In the genomic region with DNA sequence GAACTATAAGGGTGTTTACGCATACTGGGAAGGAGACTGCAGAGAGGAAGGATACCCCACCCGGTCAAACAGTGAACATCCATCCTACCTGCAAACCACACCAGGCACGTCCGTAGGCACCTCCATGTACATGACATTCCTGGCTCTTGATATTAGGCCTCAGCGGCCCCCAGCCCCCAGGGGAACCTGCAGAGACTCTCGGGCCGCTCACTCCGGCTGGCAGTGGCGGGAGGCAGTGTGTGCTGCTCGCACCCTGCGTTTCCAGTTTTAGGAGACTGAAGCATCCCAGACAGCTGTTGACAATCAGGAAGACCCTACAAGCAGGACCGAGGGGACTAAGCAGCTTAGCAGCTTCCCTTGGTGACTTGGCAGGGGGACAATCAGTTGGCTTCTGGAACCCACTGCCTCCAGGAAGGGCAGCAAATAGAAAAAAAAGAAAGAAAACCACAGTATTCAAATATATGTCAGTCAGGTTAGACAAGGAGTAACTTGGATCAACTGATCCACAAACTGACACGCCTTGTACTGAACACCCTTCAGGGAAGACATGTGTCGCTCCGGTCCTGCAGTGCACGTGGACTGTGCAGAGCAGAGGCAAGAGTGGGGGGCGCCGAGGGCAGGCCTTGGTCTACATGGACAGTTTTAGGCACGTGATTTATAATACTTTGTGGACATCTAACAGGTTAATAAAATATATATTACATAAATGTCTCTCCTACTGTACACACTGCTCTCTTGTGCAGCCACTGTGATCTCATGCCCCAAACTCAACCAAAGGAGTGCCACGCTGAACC, we compare ENCODE assay signal across 2 cellular contexts.
TF ChIP-seq lines count a peak whose summit lies in the region.

No MANE protein-coding gene starts in this region.

TF ChIP-seq in HCT116, 20 proteins besides CTCF, POLR2A, EP300 and RAD21:
- TF ChIP-seq SP1 (IDR thresholded peaks at IDR 0.05; ENCODE audit: low read depth) (no peak), ZFX (IDR thresholded peaks at IDR 0.05) (no peak), POLR2AphosphoS5 (IDR thresholded peaks at IDR 0.05; ENCODE audit: low read depth, low read length) (no peak), EZH2phosphoT487 (IDR thresholded peaks at IDR 0.05; ENCODE audit: borderline replicate concordance) (no peak), FOSL1 (IDR thresholded peaks at IDR 0.05; ENCODE audit: low read depth) (no peak), YY1 (IDR thresholded peaks at IDR 0.05; ENCODE audit: extremely low read depth, insufficient replicate concordance, low read depth, low read length) (no peak), TCF7L2 (IDR thresholded peaks at IDR 0.05; ENCODE audit: borderline replicate concordance, extremely low read depth, insufficient read depth, insufficient read length) (no peak), SIN3A (IDR thresholded peaks at IDR 0.05; ENCODE audit: low read depth) (no peak), CBX3 (IDR thresholded peaks at IDR 0.05; ENCODE audit: low read depth) (no peak), EGR1 (IDR thresholded peaks at IDR 0.05; ENCODE audit: low read depth) (no peak), CEBPB (IDR thresholded peaks at IDR 0.05; ENCODE audit: low read depth) (no peak), SRF (IDR thresholded peaks at IDR 0.05; ENCODE audit: low read depth) (no peak), ELF1 (IDR thresholded peaks at IDR 0.05; ENCODE audit: borderline replicate concordance, low read depth) (no peak), EZH2 (IDR thresholded peaks at IDR 0.05) (no peak), JUND (IDR thresholded peaks at IDR 0.05) (no peak), ZNF274 (IDR thresholded peaks at IDR 0.05; ENCODE audit: low read depth, low read length) (no peak)
- TF ChIP-seq, protein P1, sequence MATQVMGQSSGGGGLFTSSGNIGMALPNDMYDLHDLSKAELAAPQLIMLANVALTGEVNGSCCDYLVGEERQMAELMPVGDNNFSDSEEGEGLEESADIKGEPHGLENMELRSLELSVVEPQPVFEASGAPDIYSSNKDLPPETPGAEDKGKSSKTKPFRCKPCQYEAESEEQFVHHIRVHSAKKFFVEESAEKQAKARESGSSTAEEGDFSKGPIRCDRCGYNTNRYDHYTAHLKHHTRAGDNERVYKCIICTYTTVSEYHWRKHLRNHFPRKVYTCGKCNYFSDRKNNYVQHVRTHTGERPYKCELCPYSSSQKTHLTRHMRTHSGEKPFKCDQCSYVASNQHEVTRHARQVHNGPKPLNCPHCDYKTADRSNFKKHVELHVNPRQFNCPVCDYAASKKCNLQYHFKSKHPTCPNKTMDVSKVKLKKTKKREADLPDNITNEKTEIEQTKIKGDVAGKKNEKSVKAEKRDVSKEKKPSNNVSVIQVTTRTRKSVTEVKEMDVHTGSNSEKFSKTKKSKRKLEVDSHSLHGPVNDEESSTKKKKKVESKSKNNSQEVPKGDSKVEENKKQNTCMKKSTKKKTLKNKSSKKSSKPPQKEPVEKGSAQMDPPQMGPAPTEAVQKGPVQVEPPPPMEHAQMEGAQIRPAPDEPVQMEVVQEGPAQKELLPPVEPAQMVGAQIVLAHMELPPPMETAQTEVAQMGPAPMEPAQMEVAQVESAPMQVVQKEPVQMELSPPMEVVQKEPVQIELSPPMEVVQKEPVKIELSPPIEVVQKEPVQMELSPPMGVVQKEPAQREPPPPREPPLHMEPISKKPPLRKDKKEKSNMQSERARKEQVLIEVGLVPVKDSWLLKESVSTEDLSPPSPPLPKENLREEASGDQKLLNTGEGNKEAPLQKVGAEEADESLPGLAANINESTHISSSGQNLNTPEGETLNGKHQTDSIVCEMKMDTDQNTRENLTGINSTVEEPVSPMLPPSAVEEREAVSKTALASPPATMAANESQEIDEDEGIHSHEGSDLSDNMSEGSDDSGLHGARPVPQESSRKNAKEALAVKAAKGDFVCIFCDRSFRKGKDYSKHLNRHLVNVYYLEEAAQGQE (IDR thresholded peaks at IDR 0.05; ENCODE audit: low read depth): no peak
- TF ChIP-seq, protein P2, sequence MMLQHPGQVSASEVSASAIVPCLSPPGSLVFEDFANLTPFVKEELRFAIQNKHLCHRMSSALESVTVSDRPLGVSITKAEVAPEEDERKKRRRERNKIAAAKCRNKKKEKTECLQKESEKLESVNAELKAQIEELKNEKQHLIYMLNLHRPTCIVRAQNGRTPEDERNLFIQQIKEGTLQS (IDR thresholded peaks at IDR 0.05): no peak
- TF ChIP-seq, protein P3, sequence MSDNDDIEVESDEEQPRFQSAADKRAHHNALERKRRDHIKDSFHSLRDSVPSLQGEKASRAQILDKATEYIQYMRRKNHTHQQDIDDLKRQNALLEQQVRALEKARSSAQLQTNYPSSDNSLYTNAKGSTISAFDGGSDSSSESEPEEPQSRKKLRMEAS (IDR thresholded peaks at IDR 0.05): no peak
- TF ChIP-seq, protein P4, sequence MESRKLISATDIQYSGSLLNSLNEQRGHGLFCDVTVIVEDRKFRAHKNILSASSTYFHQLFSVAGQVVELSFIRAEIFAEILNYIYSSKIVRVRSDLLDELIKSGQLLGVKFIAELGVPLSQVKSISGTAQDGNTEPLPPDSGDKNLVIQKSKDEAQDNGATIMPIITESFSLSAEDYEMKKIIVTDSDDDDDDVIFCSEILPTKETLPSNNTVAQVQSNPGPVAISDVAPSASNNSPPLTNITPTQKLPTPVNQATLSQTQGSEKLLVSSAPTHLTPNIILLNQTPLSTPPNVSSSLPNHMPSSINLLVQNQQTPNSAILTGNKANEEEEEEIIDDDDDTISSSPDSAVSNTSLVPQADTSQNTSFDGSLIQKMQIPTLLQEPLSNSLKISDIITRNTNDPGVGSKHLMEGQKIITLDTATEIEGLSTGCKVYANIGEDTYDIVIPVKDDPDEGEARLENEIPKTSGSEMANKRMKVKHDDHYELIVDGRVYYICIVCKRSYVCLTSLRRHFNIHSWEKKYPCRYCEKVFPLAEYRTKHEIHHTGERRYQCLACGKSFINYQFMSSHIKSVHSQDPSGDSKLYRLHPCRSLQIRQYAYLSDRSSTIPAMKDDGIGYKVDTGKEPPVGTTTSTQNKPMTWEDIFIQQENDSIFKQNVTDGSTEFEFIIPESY (IDR thresholded peaks at IDR 0.05; ENCODE audit: extremely low read depth, insufficient replicate concordance, low read length): no peak

TF ChIP-seq in GM12878, 131 proteins besides CTCF, POLR2A, EP300 and RAD21:
- TF ChIP-seq MEF2A (IDR thresholded peaks at IDR 0.05; ENCODE audit: insufficient read depth, low read depth, low read length) (no peak), BHLHE40 (IDR thresholded peaks at IDR 0.05; ENCODE audit: borderline replicate concordance in 1 of 2, low read depth in 2 of 2, low read length in 1 of 2) (no peak), BMI1 (IDR thresholded peaks at IDR 0.05; ENCODE audit: borderline replicate concordance) (no peak), SMC3 (IDR thresholded peaks at IDR 0.05; ENCODE audit: borderline replicate concordance, low read length) (no peak), EGR1 (IDR thresholded peaks at IDR 0.05; ENCODE audit: borderline replicate concordance in 1 of 2, low read depth in 2 of 2, low read length in 2 of 2) (no peak), NFIC (IDR thresholded peaks at IDR 0.05; ENCODE audit: low read depth, low read length) (no peak), MXI1 (IDR thresholded peaks at IDR 0.05; ENCODE audit: low read depth, low read length) (no peak), HDGF (IDR thresholded peaks at IDR 0.05) (no peak), ZZZ3 (IDR thresholded peaks at IDR 0.05; ENCODE audit: control insufficient read depth, insufficient read length, low read depth) (no peak), FOS (IDR thresholded peaks at IDR 0.05; ENCODE audit: borderline replicate concordance, extremely low read depth, insufficient read length) (no peak), RUNX3 (IDR thresholded peaks at IDR 0.05; ENCODE audit: low read length) (no peak), RB1 (IDR thresholded peaks at IDR 0.05; ENCODE audit: borderline replicate concordance) (no peak), NRF1 (conservative IDR thresholded peaks at IDR 0.05; ENCODE audit: low read depth, low read length) (no peak), ZNF384 (IDR thresholded peaks at IDR 0.05; ENCODE audit: borderline replicate concordance, low read depth, low read length) (no peak)
- TF ChIP-seq, protein P5, sequence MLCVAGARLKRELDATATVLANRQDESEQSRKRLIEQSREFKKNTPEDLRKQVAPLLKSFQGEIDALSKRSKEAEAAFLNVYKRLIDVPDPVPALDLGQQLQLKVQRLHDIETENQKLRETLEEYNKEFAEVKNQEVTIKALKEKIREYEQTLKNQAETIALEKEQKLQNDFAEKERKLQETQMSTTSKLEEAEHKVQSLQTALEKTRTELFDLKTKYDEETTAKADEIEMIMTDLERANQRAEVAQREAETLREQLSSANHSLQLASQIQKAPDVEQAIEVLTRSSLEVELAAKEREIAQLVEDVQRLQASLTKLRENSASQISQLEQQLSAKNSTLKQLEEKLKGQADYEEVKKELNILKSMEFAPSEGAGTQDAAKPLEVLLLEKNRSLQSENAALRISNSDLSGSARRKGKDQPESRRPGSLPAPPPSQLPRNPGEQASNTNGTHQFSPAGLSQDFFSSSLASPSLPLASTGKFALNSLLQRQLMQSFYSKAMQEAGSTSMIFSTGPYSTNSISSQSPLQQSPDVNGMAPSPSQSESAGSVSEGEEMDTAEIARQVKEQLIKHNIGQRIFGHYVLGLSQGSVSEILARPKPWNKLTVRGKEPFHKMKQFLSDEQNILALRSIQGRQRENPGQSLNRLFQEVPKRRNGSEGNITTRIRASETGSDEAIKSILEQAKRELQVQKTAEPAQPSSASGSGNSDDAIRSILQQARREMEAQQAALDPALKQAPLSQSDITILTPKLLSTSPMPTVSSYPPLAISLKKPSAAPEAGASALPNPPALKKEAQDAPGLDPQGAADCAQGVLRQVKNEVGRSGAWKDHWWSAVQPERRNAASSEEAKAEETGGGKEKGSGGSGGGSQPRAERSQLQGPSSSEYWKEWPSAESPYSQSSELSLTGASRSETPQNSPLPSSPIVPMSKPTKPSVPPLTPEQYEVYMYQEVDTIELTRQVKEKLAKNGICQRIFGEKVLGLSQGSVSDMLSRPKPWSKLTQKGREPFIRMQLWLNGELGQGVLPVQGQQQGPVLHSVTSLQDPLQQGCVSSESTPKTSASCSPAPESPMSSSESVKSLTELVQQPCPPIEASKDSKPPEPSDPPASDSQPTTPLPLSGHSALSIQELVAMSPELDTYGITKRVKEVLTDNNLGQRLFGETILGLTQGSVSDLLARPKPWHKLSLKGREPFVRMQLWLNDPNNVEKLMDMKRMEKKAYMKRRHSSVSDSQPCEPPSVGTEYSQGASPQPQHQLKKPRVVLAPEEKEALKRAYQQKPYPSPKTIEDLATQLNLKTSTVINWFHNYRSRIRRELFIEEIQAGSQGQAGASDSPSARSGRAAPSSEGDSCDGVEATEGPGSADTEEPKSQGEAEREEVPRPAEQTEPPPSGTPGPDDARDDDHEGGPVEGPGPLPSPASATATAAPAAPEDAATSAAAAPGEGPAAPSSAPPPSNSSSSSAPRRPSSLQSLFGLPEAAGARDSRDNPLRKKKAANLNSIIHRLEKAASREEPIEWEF (IDR thresholded peaks at IDR 0.05; ENCODE audit: insufficient replicate concordance, low read depth, low read length): no peak
- TF ChIP-seq, protein P6, sequence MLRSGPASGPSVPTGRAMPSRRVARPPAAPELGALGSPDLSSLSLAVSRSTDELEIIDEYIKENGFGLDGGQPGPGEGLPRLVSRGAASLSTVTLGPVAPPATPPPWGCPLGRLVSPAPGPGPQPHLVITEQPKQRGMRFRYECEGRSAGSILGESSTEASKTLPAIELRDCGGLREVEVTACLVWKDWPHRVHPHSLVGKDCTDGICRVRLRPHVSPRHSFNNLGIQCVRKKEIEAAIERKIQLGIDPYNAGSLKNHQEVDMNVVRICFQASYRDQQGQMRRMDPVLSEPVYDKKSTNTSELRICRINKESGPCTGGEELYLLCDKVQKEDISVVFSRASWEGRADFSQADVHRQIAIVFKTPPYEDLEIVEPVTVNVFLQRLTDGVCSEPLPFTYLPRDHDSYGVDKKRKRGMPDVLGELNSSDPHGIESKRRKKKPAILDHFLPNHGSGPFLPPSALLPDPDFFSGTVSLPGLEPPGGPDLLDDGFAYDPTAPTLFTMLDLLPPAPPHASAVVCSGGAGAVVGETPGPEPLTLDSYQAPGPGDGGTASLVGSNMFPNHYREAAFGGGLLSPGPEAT (IDR thresholded peaks at IDR 0.05; ENCODE audit: low read depth): no peak
- TF ChIP-seq, protein P7, sequence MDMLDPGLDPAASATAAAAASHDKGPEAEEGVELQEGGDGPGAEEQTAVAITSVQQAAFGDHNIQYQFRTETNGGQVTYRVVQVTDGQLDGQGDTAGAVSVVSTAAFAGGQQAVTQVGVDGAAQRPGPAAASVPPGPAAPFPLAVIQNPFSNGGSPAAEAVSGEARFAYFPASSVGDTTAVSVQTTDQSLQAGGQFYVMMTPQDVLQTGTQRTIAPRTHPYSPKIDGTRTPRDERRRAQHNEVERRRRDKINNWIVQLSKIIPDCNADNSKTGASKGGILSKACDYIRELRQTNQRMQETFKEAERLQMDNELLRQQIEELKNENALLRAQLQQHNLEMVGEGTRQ (IDR thresholded peaks at IDR 0.05; ENCODE audit: borderline replicate concordance, low read depth, low read length): no peak
- TF ChIP-seq, protein P8, sequence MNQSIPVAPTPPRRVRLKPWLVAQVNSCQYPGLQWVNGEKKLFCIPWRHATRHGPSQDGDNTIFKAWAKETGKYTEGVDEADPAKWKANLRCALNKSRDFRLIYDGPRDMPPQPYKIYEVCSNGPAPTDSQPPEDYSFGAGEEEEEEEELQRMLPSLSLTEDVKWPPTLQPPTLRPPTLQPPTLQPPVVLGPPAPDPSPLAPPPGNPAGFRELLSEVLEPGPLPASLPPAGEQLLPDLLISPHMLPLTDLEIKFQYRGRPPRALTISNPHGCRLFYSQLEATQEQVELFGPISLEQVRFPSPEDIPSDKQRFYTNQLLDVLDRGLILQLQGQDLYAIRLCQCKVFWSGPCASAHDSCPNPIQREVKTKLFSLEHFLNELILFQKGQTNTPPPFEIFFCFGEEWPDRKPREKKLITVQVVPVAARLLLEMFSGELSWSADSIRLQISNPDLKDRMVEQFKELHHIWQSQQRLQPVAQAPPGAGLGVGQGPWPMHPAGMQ (IDR thresholded peaks at IDR 0.05; ENCODE audit: borderline replicate concordance): no peak
